1 cellular context compared by ENCODE assay signal in the genomic region with DNA sequence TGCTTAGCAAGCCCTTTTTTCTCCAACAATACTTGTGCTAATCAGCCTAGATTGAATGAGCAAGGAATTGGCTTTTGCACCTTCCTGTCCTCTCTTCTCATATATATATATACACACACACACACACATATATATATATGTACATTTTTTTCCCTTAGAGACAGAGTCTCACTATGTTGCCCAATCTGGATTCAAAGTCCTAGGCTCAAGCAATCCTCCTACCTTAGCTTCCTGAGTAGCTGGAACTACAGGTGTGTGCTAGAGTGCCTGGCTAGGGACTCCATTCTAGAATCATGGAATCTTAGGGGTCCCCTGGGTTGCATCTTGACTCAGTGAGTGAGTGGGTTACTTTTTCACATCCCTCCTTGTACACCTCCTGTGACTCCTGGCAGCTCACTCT.
TF ChIP-seq lines count a peak whose summit lies in the region.

No MANE protein-coding gene starts in this region.

TF ChIP-seq in HCT116, 20 proteins besides CTCF, POLR2A, EP300 and RAD21 (continued from another document):
- TF ChIP-seq, protein P1, sequence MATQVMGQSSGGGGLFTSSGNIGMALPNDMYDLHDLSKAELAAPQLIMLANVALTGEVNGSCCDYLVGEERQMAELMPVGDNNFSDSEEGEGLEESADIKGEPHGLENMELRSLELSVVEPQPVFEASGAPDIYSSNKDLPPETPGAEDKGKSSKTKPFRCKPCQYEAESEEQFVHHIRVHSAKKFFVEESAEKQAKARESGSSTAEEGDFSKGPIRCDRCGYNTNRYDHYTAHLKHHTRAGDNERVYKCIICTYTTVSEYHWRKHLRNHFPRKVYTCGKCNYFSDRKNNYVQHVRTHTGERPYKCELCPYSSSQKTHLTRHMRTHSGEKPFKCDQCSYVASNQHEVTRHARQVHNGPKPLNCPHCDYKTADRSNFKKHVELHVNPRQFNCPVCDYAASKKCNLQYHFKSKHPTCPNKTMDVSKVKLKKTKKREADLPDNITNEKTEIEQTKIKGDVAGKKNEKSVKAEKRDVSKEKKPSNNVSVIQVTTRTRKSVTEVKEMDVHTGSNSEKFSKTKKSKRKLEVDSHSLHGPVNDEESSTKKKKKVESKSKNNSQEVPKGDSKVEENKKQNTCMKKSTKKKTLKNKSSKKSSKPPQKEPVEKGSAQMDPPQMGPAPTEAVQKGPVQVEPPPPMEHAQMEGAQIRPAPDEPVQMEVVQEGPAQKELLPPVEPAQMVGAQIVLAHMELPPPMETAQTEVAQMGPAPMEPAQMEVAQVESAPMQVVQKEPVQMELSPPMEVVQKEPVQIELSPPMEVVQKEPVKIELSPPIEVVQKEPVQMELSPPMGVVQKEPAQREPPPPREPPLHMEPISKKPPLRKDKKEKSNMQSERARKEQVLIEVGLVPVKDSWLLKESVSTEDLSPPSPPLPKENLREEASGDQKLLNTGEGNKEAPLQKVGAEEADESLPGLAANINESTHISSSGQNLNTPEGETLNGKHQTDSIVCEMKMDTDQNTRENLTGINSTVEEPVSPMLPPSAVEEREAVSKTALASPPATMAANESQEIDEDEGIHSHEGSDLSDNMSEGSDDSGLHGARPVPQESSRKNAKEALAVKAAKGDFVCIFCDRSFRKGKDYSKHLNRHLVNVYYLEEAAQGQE (IDR thresholded peaks at IDR 0.05; ENCODE audit: low read depth) = no peak
- no peak for TF ChIP-seq ELF1 (IDR thresholded peaks at IDR 0.05; ENCODE audit: borderline replicate concordance, low read depth)
- no peak for TF ChIP-seq TCF7L2 (IDR thresholded peaks at IDR 0.05; ENCODE audit: borderline replicate concordance, extremely low read depth, insufficient read depth, insufficient read length)
- TF ChIP-seq, protein P2, sequence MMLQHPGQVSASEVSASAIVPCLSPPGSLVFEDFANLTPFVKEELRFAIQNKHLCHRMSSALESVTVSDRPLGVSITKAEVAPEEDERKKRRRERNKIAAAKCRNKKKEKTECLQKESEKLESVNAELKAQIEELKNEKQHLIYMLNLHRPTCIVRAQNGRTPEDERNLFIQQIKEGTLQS (IDR thresholded peaks at IDR 0.05) = no peak
- no peak for TF ChIP-seq SP1 (IDR thresholded peaks at IDR 0.05; ENCODE audit: low read depth)
- TF ChIP-seq ZFX (IDR thresholded peaks at IDR 0.05) = no peak
- TF ChIP-seq YY1 (IDR thresholded peaks at IDR 0.05; ENCODE audit: extremely low read depth, insufficient replicate concordance, low read depth, low read length) = no peak
